Comparison of ENCODE assay signal across 9 cellular contexts in the genomic region with DNA sequence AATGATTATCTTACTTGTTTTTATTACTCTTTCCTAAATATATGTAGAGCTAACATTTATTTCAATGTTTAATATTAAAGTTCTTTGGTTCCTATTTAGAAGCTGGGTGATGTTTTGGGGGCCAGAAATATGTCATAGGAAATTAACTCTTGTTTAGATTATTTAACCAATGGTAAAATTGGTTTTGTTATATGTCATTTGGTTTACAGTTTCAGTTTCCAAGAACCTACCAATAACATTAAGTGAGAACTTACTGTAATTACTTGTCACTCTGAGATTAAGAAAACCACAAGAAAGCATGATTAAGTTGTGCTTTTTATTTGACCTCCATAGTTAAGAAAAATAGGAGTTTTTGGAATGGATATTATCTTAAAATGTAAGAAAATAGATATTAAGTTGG.
"Had no signal": no experiment of that assay in that cellular context is flagged by ENCODE, and none has a peak within 500 bp of the region (broad histone marks: within the 10 kb centered on the region; RNA-seq: fewer than 3 reads in every experiment).

No MANE protein-coding gene starts in this region.

- H3K4me3 ChIP-seq: GM23248, HAP-1, K562 had no signal

- DNase-seq: GM23248, GOT3, H7, IMR-90, KG1 had no signal

- H3K36me3 ChIP-seq: HAP-1 had no signal

- H3K9me3 ChIP-seq: HAP-1 had no signal

- H2AFZ ChIP-seq: GM23248 had no signal

- ATAC-seq: HCT116, K562 had no signal

- H3K9ac ChIP-seq: GM23248 had no signal

- H3K27ac ChIP-seq: GM23248 had no signal

- H3K4me1 ChIP-seq: HAP-1 had no signal

- FAIRE-seq: HTR-8/SVneo, K562 had no signal
